ENCODE assay signal across 6 cellular contexts in the genomic region with DNA sequence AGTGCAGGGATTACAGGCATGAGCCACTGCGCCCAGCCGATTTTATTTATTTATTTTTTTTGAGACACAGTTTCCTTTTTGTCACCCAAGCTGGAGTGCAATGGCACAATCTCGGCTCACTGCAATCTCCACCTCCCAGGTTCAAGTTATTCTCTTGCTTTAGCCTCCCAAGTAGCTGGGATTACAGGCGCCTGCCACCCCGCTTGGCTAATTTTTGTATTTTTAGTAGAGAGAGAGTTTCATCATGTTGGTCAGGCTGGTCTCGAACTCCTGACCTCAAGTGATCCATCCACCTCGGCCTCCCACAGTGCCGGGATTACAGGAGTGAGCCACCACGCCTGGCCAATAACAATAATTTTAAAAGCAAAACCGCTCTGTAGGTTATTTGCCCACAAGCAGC. TPM values are rescaled to one million over a fixed set of nuclear protein-coding genes. Genes with fewer than 3 reads are reported as not detected.
DNase-seq lines count a peak whose midpoint lies in the region; ATAC-seq, FAIRE-seq and TF ChIP-seq lines count a peak whose summit lies in the region.
"Not testable (repeated sequence)": the region's sequence is repeated elsewhere in the genome, so short reads cannot be mapped to it uniquely, and the experiment has no call there.
"Had no signal": no experiment of that assay in that cellular context is flagged by ENCODE, and none has a peak within 500 bp of the region (broad histone marks: within the 10 kb centered on the region; RNA-seq: fewer than 3 reads in every experiment).

No MANE protein-coding gene starts in this region.

- H3K9me1 ChIP-seq in K562 (ENCODE audit: control insufficient read depth, insufficient read depth, low read length), result not testable (repeated sequence)

- H3K27ac ChIP-seq in K562 (ENCODE audit: extremely low read depth, low read depth, low read length), result not testable (repeated sequence)

- not testable (repeated sequence) for DNase-seq in K562 (ENCODE audit: extremely low read depth in 1 of 4, low spot score in 3 of 4)

- H3K4me2 ChIP-seq in K562 (ENCODE audit: insufficient read depth, low read length), result not testable (repeated sequence)

- POLR2A ChIA-PET in K562 (lab: Yijun Ruan, JAX), result interaction anchor here (0.6 kb wide), 1 partner anchor 18 kb away, joined by 3 read pairs; no protein-coding TSS in a partner anchor

- 80% methylated on average over 10 of the region's 10 CpGs for WGBS in K562 (ENCODE audit: insufficient coverage, low coverage, missing lambda C conversion rate)

- not testable (repeated sequence) for H2AFZ ChIP-seq in K562 (ENCODE audit: low read depth, low read length)

- ATAC-seq in K562, result not testable (repeated sequence)

- CTCF ChIA-PET in K562 (lab: Yijun Ruan, JAX; ENCODE audit: low intra/inter-chr PET ratio), result not testable (repeated sequence)

- TF ChIP-seq POLR2A in K562 (conservative IDR thresholded peaks at IDR 0.05), result not testable (repeated sequence)

- TF ChIP-seq RAD21 in K562 (CRISPR knock-in tag; conservative IDR thresholded peaks at IDR 0.05 in 1 of 2, IDR thresholded peaks at IDR 0.05 in 1 of 2), result not testable (repeated sequence)

- H3K4me1 ChIP-seq in K562 (replicated peaks in 1 of 2; ENCODE audit: control insufficient read depth in 2 of 2, insufficient read depth in 2 of 2, low read length in 2 of 2), result peaks cover 10 to 11% of the 10 kb centered on the region in 2 experiments; a peak in 4 of 5 replicates

- H3K79me2 ChIP-seq in K562 (ENCODE audit: control insufficient read depth, insufficient read depth, low read length), result peaks cover 16% of the 10 kb centered on the region

- not testable (repeated sequence) for H3K9me3 ChIP-seq in K562 (replicated peaks; ENCODE audit: control insufficient read depth, insufficient read depth, low read depth, low read length)

- H3K36me3 ChIP-seq in K562 (ENCODE audit: control insufficient read depth, insufficient read depth, low read length), result not testable (repeated sequence)

- not testable (repeated sequence) for TF ChIP-seq CTCF in K562 (IDR thresholded peaks at IDR 0.05 in 2 of 3, conservative IDR thresholded peaks at IDR 0.05 in 1 of 3; ENCODE audit: insufficient read depth in 2 of 3, low read depth in 1 of 3, low read length in 3 of 3)

- BruUV-seq in K562 (replicated peaks; lab: Mats Ljungman, UMichigan), result not testable (repeated sequence)

- H3K9ac ChIP-seq in K562 (ENCODE audit: insufficient read depth in 1 of 2, low read depth in 2 of 2, low read length in 2 of 2), result not testable (repeated sequence)

- intact Hi-C loops in K562 (cut with micrococcal nuclease), result not testable (repeated sequence)

- not testable (repeated sequence) for FAIRE-seq in K562 (lab: Jason Lieb, UNC)

- not testable (repeated sequence) for H3K27me3 ChIP-seq in K562 (ENCODE audit: control insufficient read depth in 2 of 2, insufficient read depth in 2 of 2, low read length in 2 of 2)

- TF ChIP-seq EP300 in K562 (IDR thresholded peaks at IDR 0.05; ENCODE audit: low read length), result not testable (repeated sequence)

- not testable (repeated sequence) for H4K20me1 ChIP-seq in K562 (replicated peaks; ENCODE audit: control insufficient read depth, insufficient read depth, low read length)

- in situ Hi-C loops in K562 (cut with MboI), result not testable (repeated sequence)

- not testable (repeated sequence) for H3K4me3 ChIP-seq in K562

TF ChIP-seq in K562, 482 proteins besides CTCF, POLR2A, EP300 and RAD21:
- TF ChIP-seq, protein P1, sequence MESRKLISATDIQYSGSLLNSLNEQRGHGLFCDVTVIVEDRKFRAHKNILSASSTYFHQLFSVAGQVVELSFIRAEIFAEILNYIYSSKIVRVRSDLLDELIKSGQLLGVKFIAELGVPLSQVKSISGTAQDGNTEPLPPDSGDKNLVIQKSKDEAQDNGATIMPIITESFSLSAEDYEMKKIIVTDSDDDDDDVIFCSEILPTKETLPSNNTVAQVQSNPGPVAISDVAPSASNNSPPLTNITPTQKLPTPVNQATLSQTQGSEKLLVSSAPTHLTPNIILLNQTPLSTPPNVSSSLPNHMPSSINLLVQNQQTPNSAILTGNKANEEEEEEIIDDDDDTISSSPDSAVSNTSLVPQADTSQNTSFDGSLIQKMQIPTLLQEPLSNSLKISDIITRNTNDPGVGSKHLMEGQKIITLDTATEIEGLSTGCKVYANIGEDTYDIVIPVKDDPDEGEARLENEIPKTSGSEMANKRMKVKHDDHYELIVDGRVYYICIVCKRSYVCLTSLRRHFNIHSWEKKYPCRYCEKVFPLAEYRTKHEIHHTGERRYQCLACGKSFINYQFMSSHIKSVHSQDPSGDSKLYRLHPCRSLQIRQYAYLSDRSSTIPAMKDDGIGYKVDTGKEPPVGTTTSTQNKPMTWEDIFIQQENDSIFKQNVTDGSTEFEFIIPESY (CRISPR knock-in tag; IDR thresholded peaks at IDR 0.05), result peak; percentile 71
TF ChIP-seq in K562: peak in this region for 1; not testable (repeated sequence) for 481.

RNA-seq across cellular contexts. Expression of a gene that starts 3.4 kb away (rescaled TPM):
- 80.8 and 104 TPM in 2 replicates for total RNA-seq in K562 (2011; cell fraction: chromatin; rRNA removed; ENCODE audit: low replicate concordance)
- 43.0 and 46.7 TPM in 2 replicates for total RNA-seq in K562 (2011; cell fraction: nucleolus; rRNA removed)
- total RNA-seq in K562 (2011; cell fraction: nucleoplasm; rRNA removed), result 58.7 and 68.0 TPM in 2 replicates
- total RNA-seq in K562 (2014; rRNA removed) (11.9 and 15.1 TPM in 2 replicates), K562 (2014; rRNA removed; fragmentation: Illumina TruSeq; extraction: Trizol) (21.9 and 23.8 TPM in 2 replicates), K562 (2015; rRNA removed; fragmentation: Illumina TruSeq; extraction: Trizol) (19.4 and 20.0 TPM in 2 replicates), K562 (2021) (18.7 and 19.6 TPM in 2 replicates)
- polyA plus RNA-seq in K562 (2011; rRNA removed) (16.0 and 17.5 TPM in 2 replicates), K562 (2014; fragmentation: Illumina TruSeq; extraction: Trizol) (12.2 and 13.5 TPM in 2 replicates), K562 (2014; fragmentation: Nextera tagmentation; extraction: Ambion mirVana) (1 to 10 TPM; 4.5 to 4.6 TPM), K562 (2014; rRNA removed) (13.9 and 14.0 TPM in 2 replicates)
- 5.6 and 7.8 TPM in 2 replicates for polyA plus RNA-seq in K562 (2011; cell fraction: cytosol; rRNA removed)
- 40.2 and 44.9 TPM in 2 replicates for polyA plus RNA-seq in K562 (2011; cell fraction: nucleus; rRNA removed)
- polyA plus RNA-seq in K562 (2012), result 6.0 and 8.1 TPM in 2 replicates
- polyA minus RNA-seq in K562 (2011; rRNA and poly(A)+ RNA removed), result 32.6 and 34.6 TPM in 2 replicates
- polyA minus RNA-seq in K562 (2011; cell fraction: cytosol; rRNA and poly(A)+ RNA removed), result 11.2 and 12.4 TPM in 2 replicates
- 31.5 and 47.0 TPM in 2 replicates for polyA minus RNA-seq in K562 (2011; cell fraction: nucleus; rRNA and poly(A)+ RNA removed)
- total RNA-seq: Calu3; CD4-positive, alpha-beta memory T cell had no signal
- polyA plus RNA-seq: CD14-positive monocyte; CD4-positive, CD25-positive, alpha-beta regulatory T cell; CD8-positive, alpha-beta memory T cell had no signal
